11 cellular contexts compared by ENCODE assay signal in the genomic region with DNA sequence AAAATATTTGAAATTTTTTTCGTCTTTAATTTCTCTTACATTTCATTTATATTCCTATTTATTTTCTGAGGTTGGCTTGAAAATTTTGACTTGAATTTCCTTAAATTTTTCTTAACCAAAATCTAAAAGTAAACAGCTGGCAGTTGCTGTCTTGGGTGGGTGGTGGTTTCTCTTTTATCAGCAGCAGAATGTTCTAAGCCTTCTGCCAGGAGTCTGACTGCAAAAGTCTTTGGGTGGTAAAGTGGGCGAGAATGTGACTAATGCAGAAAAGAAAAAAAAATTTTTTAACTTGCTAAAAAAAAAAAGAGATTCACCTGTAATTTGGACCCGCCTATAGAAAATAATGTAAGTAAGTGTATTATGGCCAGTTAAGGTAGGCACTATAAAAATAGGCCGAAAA. TPM values are rescaled to one million over a fixed set of nuclear protein-coding genes. Genes with fewer than 3 reads are reported as not detected.
DNase-seq lines count a peak whose midpoint lies in the region; ATAC-seq, FAIRE-seq and TF ChIP-seq lines count a peak whose summit lies in the region.
"Had no signal": no experiment of that assay in that cellular context is flagged by ENCODE, and none has a peak within 500 bp of the region (broad histone marks: within the 10 kb centered on the region; RNA-seq: fewer than 3 reads in every experiment).

No MANE protein-coding gene starts in this region.

- POLR2A ChIA-PET in A549 (lab: Yijun Ruan, JAX), result interaction anchor here (0.7 kb wide), 1 partner anchor 238 kb away, joined by 8 read pairs; no protein-coding TSS in a partner anchor

- H3K4me2 ChIP-seq in A549, result peak overlapping the region; percentile 91; the same call in 2 of the 3 replicates

- ATAC-seq in A549 (no peak), GM18858 (IDR thresholded peaks at IDR 0.05; ENCODE audit: unreplicated experiment) (no peak), HG03378 (IDR thresholded peaks at IDR 0.05; ENCODE audit: unreplicated experiment) (no peak)
- ATAC-seq: left ventricle myocardium superior had no signal

- no peak overlapping the region for H3K27ac ChIP-seq in A549

- peak overlapping the region; percentile 74 for H3K27ac Mint-ChIP-seq in activated T-helper 2 cell treated with anti-CD3 and anti-CD28 coated beads, Interferon-gamma antibody, Interleukin-2, Interleukin-4, amounts not matched to agents 10 μg/mL and 5 μg/mL and 100 μg/mL, durations not matched to agents 14 hours and 24 hours and 36 hours

- WGBS in A549 (ENCODE audit: missing lambda C conversion rate), result 86% methylated on average over 4 of the region's 4 CpGs

- peaks cover 7% of the 10 kb centered on the region for H3K9me3 Mint-ChIP-seq in activated T-helper 2 cell treated with anti-CD3 and anti-CD28 coated beads, Interferon-gamma antibody, Interleukin-2, Interleukin-4, amounts not matched to agents 10 μg/mL and 5 μg/mL and 100 μg/mL, durations not matched to agents 14 hours and 24 hours and 36 hours

- TF ChIP-seq POLR2A in A549 (IDR thresholded peaks at IDR 0.05; ENCODE audit: low read length), result no peak
- no peak for TF ChIP-seq POLR2A in GM12892 (IDR thresholded peaks at IDR 0.05; ENCODE audit: low read depth, low read length)

- peaks cover 54% of the 10 kb centered on the region for H3K4me1 Mint-ChIP-seq in activated T-helper 2 cell treated with anti-CD3 and anti-CD28 coated beads, Interferon-gamma antibody, Interleukin-2, Interleukin-4, amounts not matched to agents 10 μg/mL and 5 μg/mL and 100 μg/mL, durations not matched to agents 14 hours and 24 hours and 36 hours (ENCODE audit: low read depth)

- no peak for TF ChIP-seq CTCF in A549 (IDR thresholded peaks at IDR 0.05)
- no peak for TF ChIP-seq CTCF in HFF-Myc (IDR thresholded peaks at IDR 0.05; ENCODE audit: low read depth, low read length, missing control alignments)
- no peak for TF ChIP-seq CTCF in fibroblast of pulmonary artery (IDR thresholded peaks at IDR 0.05; ENCODE audit: low read length, missing control alignments)

- intact Hi-C loops in activated T-helper 2 cell treated with anti-CD3 and anti-CD28 coated beads, Interferon-gamma antibody, Interleukin-2, Interleukin-4, amounts not matched to agents 10 μg/mL and 5 μg/mL and 100 μg/mL, durations not matched to agents 14 hours and 24 hours and 36 hours (cut with micrococcal nuclease), result no loop called here

- no peak for FAIRE-seq in A549 (lab: Jason Lieb, UNC)
- no peak for FAIRE-seq in GM12892 (lab: Jason Lieb, UNC)
- FAIRE-seq: colon had no signal

- H3K4me3 ChIP-seq in A549, result no peak overlapping the region
- H3K4me3 ChIP-seq in HFF-Myc (replicated peaks; ENCODE audit: low read depth, low read length), result peak overlapping the region; percentile 14
- H3K4me3 ChIP-seq in fibroblast of pulmonary artery (replicated peaks; ENCODE audit: low read depth, low read length), result peak overlapping the region; percentile 94

- peak overlapping the region; percentile 85 for H3K4me3 Mint-ChIP-seq in activated T-helper 2 cell treated with anti-CD3 and anti-CD28 coated beads, Interferon-gamma antibody, Interleukin-2, Interleukin-4, amounts not matched to agents 10 μg/mL and 5 μg/mL and 100 μg/mL, durations not matched to agents 14 hours and 24 hours and 36 hours (ENCODE audit: low read depth)

- H3K27me3 Mint-ChIP-seq in activated T-helper 2 cell treated with anti-CD3 and anti-CD28 coated beads, Interferon-gamma antibody, Interleukin-2, Interleukin-4, amounts not matched to agents 10 μg/mL and 5 μg/mL and 100 μg/mL, durations not matched to agents 14 hours and 24 hours and 36 hours (ENCODE audit: low read depth), result no peaks in the 10 kb centered on the region

- no peaks in the 10 kb centered on the region for H3K9me3 ChIP-seq in A549

- TF ChIP-seq EP300 in A549 (IDR thresholded peaks at IDR 0.05), result no peak

- peaks cover 28% of the 10 kb centered on the region for H3K36me3 Mint-ChIP-seq in activated T-helper 2 cell treated with anti-CD3 and anti-CD28 coated beads, Interferon-gamma antibody, Interleukin-2, Interleukin-4, amounts not matched to agents 10 μg/mL and 5 μg/mL and 100 μg/mL, durations not matched to agents 14 hours and 24 hours and 36 hours (ENCODE audit: low read depth)

- CTCF ChIA-PET in A549 (lab: Yijun Ruan, JAX), result interaction anchor here (0.8 to 2.2 kb wide), 2 partner anchors 73 to 259 kb away, joined by 3 to 6 read pairs; a partner anchor contains a TSS

- DNase-seq in A549 (ENCODE audit: low read depth in 1 of 2, low spot score in 1 of 2) (no peak), HFF-Myc (ENCODE audit: extremely low read depth, low read depth) (no peak), fibroblast of pulmonary artery (ENCODE audit: low read depth) (peak; percentile 51), NCI-H524 (lab: John Stamatoyannopoulos, UW) (no peak), GM12892 (ENCODE audit: insufficient read length) (no peak)
- no peak for DNase-seq in activated T-helper 2 cell treated with anti-CD3 and anti-CD28 coated beads, Interferon-gamma antibody, Interleukin-2, Interleukin-4, amounts not matched to agents 10 μg/mL and 5 μg/mL and 100 μg/mL, durations not matched to agents 14 hours and 24 hours and 36 hours (ENCODE audit: low spot score)
- DNase-seq: left ventricle myocardium superior, SW 1271 had no signal

- H3K4me1 ChIP-seq in A549, result peaks cover 51% of the 10 kb centered on the region; the same call in 2 of the 3 replicates

- TF ChIP-seq RAD21 in A549 (conservative IDR thresholded peaks at IDR 0.05 in 1 of 2, IDR thresholded peaks at IDR 0.05 in 1 of 2), result no peak

TF ChIP-seq in A549, 52 proteins besides CTCF, POLR2A, EP300 and RAD21 (continues in another document):
- TF ChIP-seq NFE2L2 (conservative IDR thresholded peaks at IDR 0.05; ENCODE audit: low read length), result no peak
- TF ChIP-seq, protein P1, sequence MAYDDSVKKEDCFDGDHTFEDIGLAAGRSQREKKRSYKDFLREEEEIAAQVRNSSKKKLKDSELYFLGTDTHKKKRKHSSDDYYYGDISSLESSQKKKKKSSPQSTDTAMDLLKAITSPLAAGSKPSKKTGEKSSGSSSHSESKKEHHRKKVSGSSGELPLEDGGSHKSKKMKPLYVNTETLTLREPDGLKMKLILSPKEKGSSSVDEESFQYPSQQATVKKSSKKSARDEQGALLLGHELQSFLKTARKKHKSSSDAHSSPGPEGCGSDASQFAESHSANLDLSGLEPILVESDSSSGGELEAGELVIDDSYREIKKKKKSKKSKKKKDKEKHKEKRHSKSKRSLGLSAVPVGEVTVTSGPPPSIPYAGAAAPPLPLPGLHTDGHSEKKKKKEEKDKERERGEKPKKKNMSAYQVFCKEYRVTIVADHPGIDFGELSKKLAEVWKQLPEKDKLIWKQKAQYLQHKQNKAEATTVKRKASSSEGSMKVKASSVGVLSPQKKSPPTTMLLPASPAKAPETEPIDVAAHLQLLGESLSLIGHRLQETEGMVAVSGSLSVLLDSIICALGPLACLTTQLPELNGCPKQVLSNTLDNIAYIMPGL (CRISPR knock-in tag; IDR thresholded peaks at IDR 0.05; ENCODE audit: borderline replicate concordance), result no peak
- TF ChIP-seq ZC3H11A (IDR thresholded peaks at IDR 0.05), result no peak
- no peak for TF ChIP-seq KDM5A (IDR thresholded peaks at IDR 0.05)
- TF ChIP-seq RNF2 (IDR thresholded peaks at IDR 0.05; ENCODE audit: borderline replicate concordance, low read depth), result no peak
- TF ChIP-seq FOSL2 (IDR thresholded peaks at IDR 0.05), result no peak
- no peak for TF ChIP-seq FOSL2 (CRISPR knock-in tag; IDR thresholded peaks at IDR 0.05)
- no peak for TF ChIP-seq SMC3 (IDR thresholded peaks at IDR 0.05)
- TF ChIP-seq, protein P2, sequence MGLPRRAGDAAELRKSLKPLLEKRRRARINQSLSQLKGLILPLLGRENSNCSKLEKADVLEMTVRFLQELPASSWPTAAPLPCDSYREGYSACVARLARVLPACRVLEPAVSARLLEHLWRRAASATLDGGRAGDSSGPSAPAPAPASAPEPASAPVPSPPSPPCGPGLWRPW (IDR thresholded peaks at IDR 0.05), result no peak
- TF ChIP-seq ESRRA (IDR thresholded peaks at IDR 0.05; ENCODE audit: borderline replicate concordance, low read length), result no peak
- TF ChIP-seq MAFK (IDR thresholded peaks at IDR 0.05; ENCODE audit: partially characterized antibody), result no peak
- TF ChIP-seq ZSCAN20 (CRISPR knock-in tag; IDR thresholded peaks at IDR 0.05), result no peak
- TF ChIP-seq, protein P3, sequence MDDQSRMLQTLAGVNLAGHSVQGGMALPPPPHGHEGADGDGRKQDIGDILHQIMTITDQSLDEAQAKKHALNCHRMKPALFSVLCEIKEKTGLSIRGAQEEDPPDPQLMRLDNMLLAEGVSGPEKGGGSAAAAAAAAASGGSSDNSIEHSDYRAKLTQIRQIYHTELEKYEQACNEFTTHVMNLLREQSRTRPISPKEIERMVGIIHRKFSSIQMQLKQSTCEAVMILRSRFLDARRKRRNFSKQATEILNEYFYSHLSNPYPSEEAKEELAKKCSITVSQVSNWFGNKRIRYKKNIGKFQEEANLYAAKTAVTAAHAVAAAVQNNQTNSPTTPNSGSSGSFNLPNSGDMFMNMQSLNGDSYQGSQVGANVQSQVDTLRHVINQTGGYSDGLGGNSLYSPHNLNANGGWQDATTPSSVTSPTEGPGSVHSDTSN (IDR thresholded peaks at IDR 0.05), result no peak
- TF ChIP-seq CHD4 (IDR thresholded peaks at IDR 0.05; ENCODE audit: borderline replicate concordance), result no peak
- no peak for TF ChIP-seq FOXS1 (CRISPR knock-in tag; IDR thresholded peaks at IDR 0.05)
- no peak for TF ChIP-seq NPAS2 (CRISPR knock-in tag; IDR thresholded peaks at IDR 0.05; ENCODE audit: borderline replicate concordance)

RNA-seq across cellular contexts. Expression of a gene that starts 2.5 kb away (rescaled TPM):
- 37.0 and 51.1 TPM in 2 replicates for polyA plus RNA-seq in A549 (2011; rRNA removed)
- 21.3 and 24.9 TPM in 2 replicates for polyA plus RNA-seq in A549 (2012; cell fraction: cytosol; rRNA removed)
- polyA plus RNA-seq in A549 (2012; cell fraction: nucleus; rRNA removed), result 7.6 and 10.7 TPM in 2 replicates
- 36.3 to 40.7 TPM (median 38.3 TPM) in 3 replicates for polyA plus RNA-seq in A549 (2017; fragmentation: RNase III; extraction: RNeasy Plus Mini Kit Qiagen cat#74134 plus additional on column Dnase treatment)
- polyA minus RNA-seq in A549 (2011; rRNA and poly(A)+ RNA removed), result 13.2 and 14.6 TPM in 2 replicates
- total RNA-seq in activated T-helper 2 cell treated with anti-CD3 and anti-CD28 coated beads, Interferon-gamma antibody, Interleukin-2, Interleukin-4, amounts not matched to agents 10 μg/mL and 5 μg/mL and 100 μg/mL, durations not matched to agents 14 hours and 24 hours and 36 hours, result 48.4 and 49.0 TPM in 2 replicates
- polyA plus RNA-seq in GM12892 (2012; ENCODE audit: missing spikeins), result 51.9 TPM

RNA-seq across cellular contexts. Expression of a gene that starts 3.0 kb away (rescaled TPM):
- polyA plus RNA-seq in A549 (2011; rRNA removed) (41.2 and 71.7 TPM in 2 replicates), A549 (2017; fragmentation: RNase III; extraction: RNeasy Plus Mini Kit Qiagen cat#74134 plus additional on column Dnase treatment) (30.9 to 39.7 TPM (median 34.9 TPM) in 3 replicates)
- 10.7 and 11.2 TPM in 2 replicates for polyA plus RNA-seq in A549 (2012; cell fraction: cytosol; rRNA removed)
- 6.3 and 10.2 TPM in 2 replicates for polyA plus RNA-seq in A549 (2012; cell fraction: nucleus; rRNA removed)
- 27.4 and 88.4 TPM in 2 replicates for polyA minus RNA-seq in A549 (2011; rRNA and poly(A)+ RNA removed)
- 54.4 and 65.7 TPM in 2 replicates for total RNA-seq in activated T-helper 2 cell treated with anti-CD3 and anti-CD28 coated beads, Interferon-gamma antibody, Interleukin-2, Interleukin-4, amounts not matched to agents 10 μg/mL and 5 μg/mL and 100 μg/mL, durations not matched to agents 14 hours and 24 hours and 36 hours
- 71.0 TPM for polyA plus RNA-seq in GM12892 (2012; ENCODE audit: missing spikeins)
